In the genomic region with DNA sequence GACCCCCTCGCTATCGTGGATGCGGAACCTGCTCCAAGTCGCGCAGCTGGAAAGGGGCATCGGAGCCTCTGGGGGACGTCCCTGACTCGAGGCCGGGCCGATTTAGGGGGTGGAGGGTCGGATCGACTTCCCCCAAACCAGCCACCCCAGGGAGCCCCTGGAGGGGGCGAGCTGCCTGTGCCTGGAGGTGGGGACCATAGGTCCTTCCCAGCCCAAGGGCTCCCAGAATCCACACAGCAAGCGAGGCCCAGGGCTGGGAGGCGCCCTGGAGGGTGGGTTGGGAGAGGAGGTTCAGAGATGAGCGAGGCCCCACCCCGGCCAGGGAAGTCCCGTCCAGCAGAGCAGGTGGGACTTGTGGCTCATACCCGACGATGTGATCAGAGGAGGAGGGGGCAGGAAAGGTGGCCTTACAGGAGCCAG, we compare ENCODE assay signal across 11 cellular contexts.
DNase-seq lines count a peak whose midpoint lies in the region; ATAC-seq, FAIRE-seq and TF ChIP-seq lines count a peak whose summit lies in the region.
"Had no signal": no experiment of that assay in that cellular context is flagged by ENCODE, and none has a peak within 500 bp of the region (broad histone marks: within the 10 kb centered on the region; RNA-seq: fewer than 3 reads in every experiment).

No MANE protein-coding gene starts in this region.

- no peak overlapping the region; a peak in 1 of 4 replicates for H3K4me2 ChIP-seq in H1 (ENCODE audit: insufficient read depth in 1 of 2, low read depth in 2 of 2, low read length in 2 of 2)
- H3K4me2 ChIP-seq in SK-N-SH, result no peak overlapping the region

- peak overlapping the region; percentile 99 for H2BK15ac ChIP-seq in H1 (ENCODE audit: low read length)

- CTCF ChIA-PET in H1 (lab: Charles Lee; ENCODE audit: partially characterized antibody), result interaction anchor here (1.9 to 3.9 kb wide), 3 partner anchors 10 to 19 kb away, joined by 4 to 14 read pairs (median 7); no protein-coding TSS in a partner anchor
- CTCF ChIA-PET in SK-N-SH (lab: Yijun Ruan, JAX), result interaction anchor here (0.9 to 3.6 kb wide), 13 partner anchors 10 to 1081 kb away, joined by 3 to 30 read pairs (median 11); no protein-coding TSS in a partner anchor

- 0 out of 2 replicates have a peak overlapping the region, but pooled peaks have one; percentile 62 for H2BK5ac ChIP-seq in H1 (ENCODE audit: low read depth, low read length)

- H2AK5ac ChIP-seq in H1 (ENCODE audit: low read depth, low read length), result peak overlapping the region; percentile 61

- TF ChIP-seq RAD21 in H1 (IDR thresholded peaks at IDR 0.05 in 1 of 2, conservative IDR thresholded peaks at IDR 0.05 in 1 of 2; ENCODE audit: low read depth in 2 of 2, low read length in 2 of 2) (no peak), SK-N-SH (IDR thresholded peaks at IDR 0.05; ENCODE audit: low read length) (no peak)

- TF ChIP-seq EP300 in H1 (IDR thresholded peaks at IDR 0.05; ENCODE audit: borderline replicate concordance in 1 of 2, low read depth in 2 of 2, low read length in 2 of 2), result no peak
- no peak for TF ChIP-seq EP300 in SK-N-SH (IDR thresholded peaks at IDR 0.05; ENCODE audit: borderline replicate concordance in 1 of 2, low read depth in 1 of 2, low read length in 1 of 2)

- H3K9me3 ChIP-seq in H1 (ENCODE audit: insufficient read depth in 2 of 2, low read depth in 1 of 2, low read length in 1 of 2) (no peaks in the 10 kb centered on the region), SK-N-SH (no peaks in the 10 kb centered on the region), esophagus squamous epithelium (no peaks in the 10 kb centered on the region)
- H3K9me3 ChIP-seq: ovary had no signal

- H2BK12ac ChIP-seq in H1 (ENCODE audit: low read depth, low read length), result peak overlapping the region; percentile 55; the same call in 1 of the 2 replicates

- H2BK20ac ChIP-seq in H1 (ENCODE audit: low read length), result peak overlapping the region; percentile 53; the same call in 1 of the 2 replicates

- peaks cover 0 to 13% (median 7%) of the 10 kb centered on the region in 4 experiments; a peak in 5 of 7 replicates for H3K27me3 ChIP-seq in H1 (replicated peaks in 1 of 4; ENCODE audit: control insufficient read depth in 3 of 4, extremely low read depth in 1 of 4, insufficient read depth in 3 of 4, low read length in 3 of 4)
- no peaks in the 10 kb centered on the region for H3K27me3 ChIP-seq in SK-N-SH (ENCODE audit: insufficient read depth)
- H3K27me3 ChIP-seq in esophagus squamous epithelium, result peaks cover 0 to 23% (median 3%) of the 10 kb centered on the region in 4 donors
- H3K27me3 ChIP-seq: ovary had no signal

- intact Hi-C loops in esophagus squamous epithelium (cut with DNase I), result loop anchor here (5.0 to 10.0 kb wide), 2 partner anchors 818 to 1086 kb away; no protein-coding TSS in a partner anchor

- no peaks in the 10 kb centered on the region for H3K9me2 ChIP-seq in SK-N-SH

- no peak overlapping the region for H3K4me3 ChIP-seq in H1 (ENCODE audit: extremely low read depth in 1 of 4, insufficient read depth in 2 of 4, low read depth in 3 of 4, low read length in 4 of 4)
- H3K4me3 ChIP-seq in SK-N-SH (ENCODE audit: low read depth in 2 of 2, low read length in 1 of 2), result no peak overlapping the region
- no peak overlapping the region for H3K4me3 ChIP-seq in esophagus squamous epithelium

- H3K23ac ChIP-seq in H1 (ENCODE audit: insufficient read length), result no peak overlapping the region

- peak overlapping the region; percentile 99 for H3K56ac ChIP-seq in H1 (replicated peaks; ENCODE audit: insufficient read length, low read depth, low read length)

- H4K5ac ChIP-seq in H1 (ENCODE audit: insufficient read length, low read depth, low read length), result no peak overlapping the region

- H3K23me2 ChIP-seq in H1 (ENCODE audit: low read depth, low read length), result peaks cover 11% of the 10 kb centered on the region; the same call in 1 of the 2 replicates

- TF ChIP-seq CTCF in H1 (IDR thresholded peaks at IDR 0.05; ENCODE audit: control extremely low read depth in 1 of 3, insufficient read depth in 1 of 3, low read depth in 1 of 3, low read length in 3 of 3) (no peak), SK-N-SH (IDR thresholded peaks at IDR 0.05) (no peak), esophagus squamous epithelium (IDR thresholded peaks at IDR 0.05) (no peak)

- peak overlapping the region; percentile 91 for H3K4ac ChIP-seq in H1 (replicated peaks; ENCODE audit: insufficient read length, low read depth, low read length)

- peak overlapping the region; percentile 97 for H4K91ac ChIP-seq in H1 (replicated peaks; ENCODE audit: insufficient read length, low read length)

- H4K8ac ChIP-seq in H1 (ENCODE audit: extremely low read depth, insufficient read depth, low read length), result peak overlapping the region; percentile 28; the same call in 1 of the 2 replicates

- no peak for FAIRE-seq in H1 (lab: Jason Lieb, UNC)
- FAIRE-seq: islet of Langerhans had no signal

- H3K14ac ChIP-seq in H1 (ENCODE audit: insufficient read length), result no peak overlapping the region

- no peak for ATAC-seq in GM18870 (IDR thresholded peaks at IDR 0.05; ENCODE audit: unreplicated experiment)

- TF ChIP-seq POLR2A in H1 (IDR thresholded peaks at IDR 0.05; ENCODE audit: control extremely low read depth in 1 of 2, low read depth in 2 of 2, low read length in 2 of 2) (no peak), esophagus squamous epithelium (IDR thresholded peaks at IDR 0.05) (no peak)

- H3K4me1 ChIP-seq in H1 (replicated peaks in 1 of 4; ENCODE audit: control insufficient read depth in 3 of 4, insufficient read depth in 4 of 4, low read length in 3 of 4), result peaks cover 0 to 2% (median 0%) of the 10 kb centered on the region in 4 experiments; a peak in 2 of 7 replicates
- H3K4me1 ChIP-seq in SK-N-SH (ENCODE audit: control insufficient read depth in 1 of 2, insufficient read depth in 2 of 2, low read depth in 1 of 2, low read length in 1 of 2), result peaks cover 0 to 5% of the 10 kb centered on the region in 2 experiments; a peak in 1 of 4 replicates
- peaks cover 0 to 19% (median 4%) of the 10 kb centered on the region in 3 donors for H3K4me1 ChIP-seq in esophagus squamous epithelium

- H3F3A ChIP-seq in SK-N-SH (replicated peaks; ENCODE audit: insufficient read depth), result no peaks in the 10 kb centered on the region

- 83% methylated on average over 16 of the region's 20 CpGs; no CpG with 5 or more reads in 1 of the 2 experiments for WGBS in H1 (ENCODE audit: extremely low coverage in 1 of 2, insufficient coverage in 1 of 2, insufficient read length in 1 of 2, insufficient replicate concordance in 2 of 2, low coverage in 1 of 2, low lambda C conversion rate in 2 of 2, missing lambda C conversion rate in 1 of 2), 2 experiments
- WGBS in SK-N-SH (ENCODE audit: low lambda C conversion rate), result 100% methylated on average over 10 of the region's 20 CpGs
- WGBS in esophagus squamous epithelium, 2 donors, result 6 to 77% methylated on average over 3 to 5 of the region's 20 CpGs

- no peak overlapping the region for H3K18ac ChIP-seq in H1 (ENCODE audit: extremely low read depth, low read length)

- H3K79me1 ChIP-seq in H1 (ENCODE audit: low read depth, low read length), result no peaks in the 10 kb centered on the region

- H3K27ac ChIP-seq in H1 (ENCODE audit: low read depth, low read length) (no peak overlapping the region), SK-N-SH (ENCODE audit: low read depth in 2 of 2, low read length in 1 of 2) (no peak overlapping the region), esophagus squamous epithelium (no peak overlapping the region)

- H3K36me3 ChIP-seq in H1 (ENCODE audit: control insufficient read depth in 2 of 4, insufficient read depth in 4 of 4, low read length in 3 of 4), result no peaks in the 10 kb centered on the region
- no peaks in the 10 kb centered on the region for H3K36me3 ChIP-seq in SK-N-SH (replicated peaks in 1 of 2; ENCODE audit: control insufficient read depth in 1 of 2, insufficient read depth in 2 of 2, low read length in 1 of 2)
- H3K36me3 ChIP-seq in esophagus squamous epithelium, result no peaks in the 10 kb centered on the region
- H3K36me3 ChIP-seq: ovary had no signal

- no peak overlapping the region for H2BK120ac ChIP-seq in H1 (replicated peaks; ENCODE audit: low read depth, low read length)

- DNase-seq in A172 (ENCODE audit: low spot score) (peak; percentile 40), DMS114 treated with DMSO at 0.1 percent for 48 hours (lab: John Stamatoyannopoulos, UW; ENCODE audit: unreplicated experiment) (peak; percentile 17), OCI-M1 (lab: John Stamatoyannopoulos, UW) (peak; percentile 49), H1 (ENCODE audit: low read depth in 1 of 2, low spot score in 2 of 2) (peak in 1 of 2 experiments; percentile 56), SK-N-SH (no peak), NCI-H2029 treated with DMSO at 0.1 percent for 48 hours (lab: John Stamatoyannopoulos, UW) (no peak), esophagus squamous epithelium (lab: John Stamatoyannopoulos, UW) (no peak)
- DNase-seq: DND-41 had no signal

- H3K9ac ChIP-seq in H1 (replicated peaks in 1 of 4; ENCODE audit: extremely low read depth in 1 of 4, low read depth in 3 of 4, low read length in 3 of 4) (no peak overlapping the region), SK-N-SH (no peak overlapping the region)

- peaks cover 0 to 8% of the 10 kb centered on the region in 2 experiments for H4K20me1 ChIP-seq in H1 (replicated peaks in 1 of 2; ENCODE audit: control insufficient read depth in 1 of 2, insufficient read depth in 2 of 2, low read length in 2 of 2)
- H4K20me1 ChIP-seq in SK-N-SH (ENCODE audit: insufficient read depth), result no peaks in the 10 kb centered on the region

- H3K79me2 ChIP-seq in H1 (ENCODE audit: control insufficient read depth in 1 of 2, insufficient read depth in 2 of 2, low read length in 2 of 2) (no peaks in the 10 kb centered on the region), SK-N-SH (ENCODE audit: insufficient read depth) (no peaks in the 10 kb centered on the region)

- H2AFZ ChIP-seq in H1 (ENCODE audit: low read length) (no peak overlapping the region), SK-N-SH (ENCODE audit: low read depth) (no peak overlapping the region)

- POLR2A ChIA-PET in H1 (lab: Charles Lee; ENCODE audit: partially characterized antibody), result interaction anchor here (0.6 to 1.3 kb wide), 3 partner anchors 10 to 131 kb away, joined by 3 to 4 read pairs (median 3); no protein-coding TSS in a partner anchor
- POLR2A ChIA-PET in SK-N-SH (lab: Yijun Ruan, JAX), result no interaction called here

TF ChIP-seq in H1, 55 proteins besides CTCF, POLR2A, EP300 and RAD21 (continues in another document):
- no peak for TF ChIP-seq RXRA (IDR thresholded peaks at IDR 0.05; ENCODE audit: insufficient read depth, low read depth, low read length)
- no peak for TF ChIP-seq FOSL1 (IDR thresholded peaks at IDR 0.05; ENCODE audit: insufficient read depth, low read depth, low read length)
- TF ChIP-seq CBX5 (IDR thresholded peaks at IDR 0.05; ENCODE audit: low read depth, low read length), result no peak
- no peak for TF ChIP-seq EZH2 (IDR thresholded peaks at IDR 0.05; ENCODE audit: low read depth, low read length, severe bottlenecking)

TF ChIP-seq in SK-N-SH, 30 proteins besides CTCF, POLR2A, EP300 and RAD21 (continues in another document):
- TF ChIP-seq SMC3 (IDR thresholded peaks at IDR 0.05; ENCODE audit: low read depth, low read length), result no peak

Comparison
In these comparisons a context has a peak if more than half of its experiments do, and no peak if none do; other contexts are left out.
1. DNase-seq: peak in A172 (single experiment), DMS114 treated with DMSO at 0.1 percent for 48 hours (single experiment) and OCI-M1 (single experiment); none in SK-N-SH (single experiment), NCI-H2029 treated with DMSO at 0.1 percent for 48 hours (single experiment) and esophagus squamous epithelium (single experiment).